In genomic region chr7:40244226-40244625, GRCh38 we compare ENCODE assay signal across 18 cellular contexts.
DNase-seq lines count a peak whose midpoint lies in the region; ATAC-seq and TF ChIP-seq lines count a peak whose summit lies in the region.
"Had no signal": no experiment of that assay in that cellular context is flagged by ENCODE, and none has a peak within 500 bp of the region (broad histone marks: within the 10 kb centered on the region; RNA-seq: fewer than 3 reads in every experiment).

No MANE protein-coding gene starts in this region.

- H3K4me1 Mint-ChIP-seq in endodermal cell: peaks cover 18% of the 10 kb centered on the region
- no peaks in the 10 kb centered on the region for H3K4me1 Mint-ChIP-seq in natural killer cell treated with Interleukin-12 subunit alpha and Interleukin-12 subunit beta and Interleukin-15 and Interleukin-18, amount 100 ng/mL, for 72 hours (ENCODE audit: low read depth in 2 of 2)

- H3K9me3 ChIP-seq in NT2/D1 (ENCODE audit: insufficient read depth, low read length): no peaks in the 10 kb centered on the region
- no peaks in the 10 kb centered on the region for H3K9me3 ChIP-seq in endodermal cell (ENCODE audit: control insufficient read depth, low read length)
- H3K9me3 ChIP-seq: BLaER1 had no signal

- no peaks in the 10 kb centered on the region for H3K36me3 Mint-ChIP-seq in endodermal cell (ENCODE audit: low read depth)
- no peaks in the 10 kb centered on the region for H3K36me3 Mint-ChIP-seq in natural killer cell treated with Interleukin-12 subunit alpha and Interleukin-12 subunit beta and Interleukin-15 and Interleukin-18, amount 100 ng/mL, for 72 hours

- no peak overlapping the region for H3K4me3 Mint-ChIP-seq in endodermal cell
- H3K4me3 Mint-ChIP-seq in natural killer cell treated with Interleukin-12 subunit alpha and Interleukin-12 subunit beta and Interleukin-15 and Interleukin-18, amount 100 ng/mL, for 72 hours: no peak overlapping the region

- H3K27me3 Mint-ChIP-seq in endodermal cell (ENCODE audit: insufficient read depth): no peaks in the 10 kb centered on the region
- H3K27me3 Mint-ChIP-seq in natural killer cell treated with Interleukin-12 subunit alpha and Interleukin-12 subunit beta and Interleukin-15 and Interleukin-18, amount 100 ng/mL, for 72 hours: no peaks in the 10 kb centered on the region

- no peaks in the 10 kb centered on the region for H3K9me3 Mint-ChIP-seq in endodermal cell
- no peaks in the 10 kb centered on the region for H3K9me3 Mint-ChIP-seq in natural killer cell treated with Interleukin-12 subunit alpha and Interleukin-12 subunit beta and Interleukin-15 and Interleukin-18, amount 100 ng/mL, for 72 hours

- H3K9ac ChIP-seq in NT2/D1 (ENCODE audit: insufficient read length, low read depth): no peak overlapping the region
- H3K9ac ChIP-seq in endodermal cell (ENCODE audit: extremely low read depth, low read length, poor library complexity, severe bottlenecking): no peak overlapping the region
- H3K9ac ChIP-seq: BLaER1 had no signal

- H3K4me3 ChIP-seq in NT2/D1 (ENCODE audit: insufficient read length, low read depth) (no peak overlapping the region), endodermal cell (ENCODE audit: low read length) (no peak overlapping the region)
- H3K4me3 ChIP-seq: BLaER1, SK-N-MC had no signal

- H3K27me3 ChIP-seq in NT2/D1 (ENCODE audit: insufficient read depth, insufficient read length) (no peaks in the 10 kb centered on the region), endodermal cell (ENCODE audit: control insufficient read depth, insufficient read depth, low read length, poor library complexity, severe bottlenecking) (no peaks in the 10 kb centered on the region)
- H3K27me3 ChIP-seq: BLaER1 had no signal

- H3K27ac ChIP-seq in C4-2B (peak overlapping the region; percentile 57), endodermal cell (ENCODE audit: low read depth, low read length) (no peak overlapping the region)
- H3K27ac ChIP-seq: BLaER1, HL-60, SK-N-MC had no signal

- H3K36me3 ChIP-seq in NT2/D1 (ENCODE audit: insufficient read depth, insufficient read length, low read length) (no peaks in the 10 kb centered on the region), endodermal cell (ENCODE audit: control insufficient read depth, insufficient read depth, low read length) (no peaks in the 10 kb centered on the region)
- H3K36me3 ChIP-seq: BLaER1 had no signal

- H3K27ac Mint-ChIP-seq in endodermal cell: peak overlapping the region; percentile 72
- H3K27ac Mint-ChIP-seq in natural killer cell treated with Interleukin-12 subunit alpha and Interleukin-12 subunit beta and Interleukin-15 and Interleukin-18, amount 100 ng/mL, for 72 hours: no peak overlapping the region

- H3K4me1 ChIP-seq in NT2/D1 (ENCODE audit: insufficient read depth, insufficient read length) (no peaks in the 10 kb centered on the region), endodermal cell (ENCODE audit: control insufficient read depth, insufficient read depth, low read length) (no peaks in the 10 kb centered on the region)
- H3K4me1 ChIP-seq: BLaER1 had no signal

- TF ChIP-seq CTCF in C4-2B (conservative IDR thresholded peaks at IDR 0.05) (no peak), endodermal cell (conservative IDR thresholded peaks at IDR 0.05) (no peak)

- ATAC-seq in natural killer cell treated with Interleukin-12 subunit alpha and Interleukin-12 subunit beta and Interleukin-15 and Interleukin-18, amount 100 ng/mL, for 72 hours: no peak
- ATAC-seq in HG03442 (IDR thresholded peaks at IDR 0.05; ENCODE audit: unreplicated experiment): no peak
- ATAC-seq: Panc1 had no signal

- peak; percentile 62 for DNase-seq in NT2/D1 (ENCODE audit: low read depth, low spot score)
- no peak for DNase-seq in endodermal cell
- peak; percentile 21 for DNase-seq in left kidney (ENCODE audit: low read depth, low spot score)
- no peak for DNase-seq in natural killer cell treated with Interleukin-12 subunit alpha and Interleukin-12 subunit beta and Interleukin-15 and Interleukin-18, amount 100 ng/mL, for 72 hours (ENCODE audit: low spot score)
- DNase-seq in C1 segment of cervical spinal cord (lab: John Stamatoyannopoulos, UW): no peak
- no peak for DNase-seq in NCI-H748 (lab: John Stamatoyannopoulos, UW; ENCODE audit: unreplicated experiment)
- DNase-seq: 8988T, DMS 273 treated with DMSO at 0.1 percent for 48 hours, GF-D8, NCI-H1417 treated with DMSO at 0.1 percent for 48 hours, NCI-H2081, NCI-H82 had no signal

- WGBS in endodermal cell (ENCODE audit: insufficient coverage in 1 of 2, insufficient read length in 1 of 2), 2 experiments: 76 to 89% methylated on average over 3 to 4 of the region's 4 CpGs

Comparison
In these comparisons a context has a peak if more than half of its experiments do, and no peak if none do; other contexts are left out.
1. DNase-seq: peak in NT2/D1 (single experiment) and left kidney (single experiment); none in endodermal cell (single experiment), natural killer cell treated with Interleukin-12 subunit alpha and Interleukin-12 subunit beta and Interleukin-15 and Interleukin-18, amount 100 ng/mL, for 72 hours (single experiment), C1 segment of cervical spinal cord (0 of 14) and NCI-H748 (single experiment).